In the genomic region with DNA sequence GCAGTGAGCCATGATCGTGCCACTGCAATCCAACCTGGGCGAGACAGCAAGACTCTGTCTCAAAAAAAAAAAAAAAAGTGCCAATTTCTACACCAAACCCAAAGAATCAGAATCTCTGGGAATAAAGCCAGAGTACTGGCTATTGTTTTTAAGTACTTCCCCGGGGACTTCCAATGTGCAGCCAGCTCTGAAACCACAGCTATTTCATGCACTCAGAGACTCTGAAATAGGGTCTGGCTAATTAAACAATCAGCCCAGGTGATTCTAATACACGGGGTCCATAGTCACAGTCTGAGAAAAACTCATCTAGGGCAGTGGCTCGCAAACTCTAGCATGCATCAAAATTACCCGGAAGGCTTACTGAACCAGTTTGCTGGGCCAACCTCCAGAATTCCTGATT, we compare ENCODE assay signal across 16 cellular contexts. TPM values are rescaled to one million over a fixed set of nuclear protein-coding genes. Genes with fewer than 3 reads are reported as not detected.
A peak's percentile ranks its signal among the peaks of the same experiment; 100 is the strongest.
DNase-seq lines count a peak whose midpoint lies in the region; ATAC-seq and TF ChIP-seq lines count a peak whose summit lies in the region.
"Had no signal": no experiment of that assay in that cellular context is flagged by ENCODE, and none has a peak within 500 bp of the region (broad histone marks: within the 10 kb centered on the region; RNA-seq: fewer than 3 reads in every experiment).

No MANE protein-coding gene starts in this region.

- H3K9me3 ChIP-seq in thyroid gland, result no peaks in the 10 kb centered on the region
- H3K9me3 ChIP-seq: esophagus muscularis mucosa had no signal

- H3K27ac ChIP-seq in thyroid gland, result no peak overlapping the region
- H3K27ac ChIP-seq in dorsolateral prefrontal cortex, result no peak overlapping the region
- H3K27ac ChIP-seq: esophagus muscularis mucosa, VCaP had no signal

- TF ChIP-seq CTCF in thyroid gland (IDR thresholded peaks at IDR 0.05) (no peak), dorsolateral prefrontal cortex (IDR thresholded peaks at IDR 0.05 in 54 of 56, conservative IDR thresholded peaks at IDR 0.05 in 2 of 56; ENCODE audit: low read depth in 1 of 56, partially characterized antibody in 56 of 56) (no peak)

- peaks cover 0 to 15% of the 10 kb centered on the region in 2 donors for H3K4me1 ChIP-seq in thyroid gland

- intact Hi-C loops in thyroid gland (cut with DNase I) (no loop called here), dorsolateral prefrontal cortex (cut with DNase I) (loop anchor here in 1 of 2 donors (10.0 kb wide), 1 partner anchor 500 kb away; no protein-coding TSS in a partner anchor)

- H3K4me3 ChIP-seq in thyroid gland (replicated peaks in 1 of 3) (no peak overlapping the region), dorsolateral prefrontal cortex (no peak overlapping the region)
- H3K4me3 ChIP-seq: esophagus muscularis mucosa, K562 had no signal

- WGBS in thyroid gland, 2 donors, result 17 to 32% methylated on average over 6 of the region's 6 CpGs

- H3K27me3 ChIP-seq in thyroid gland (no peaks in the 10 kb centered on the region), dorsolateral prefrontal cortex (peaks cover 0 to 6% (median 0%) of the 10 kb centered on the region in 45 donors)
- H3K27me3 ChIP-seq: esophagus muscularis mucosa had no signal

- no peak for TF ChIP-seq POLR2A in thyroid gland (IDR thresholded peaks at IDR 0.05)

- DNase-seq in NCI-H2196 treated with DMSO at 0.1 percent for 48 hours (lab: John Stamatoyannopoulos, UW; ENCODE audit: unreplicated experiment) (peak; percentile 33), fibroblast of peridontal ligament (ENCODE audit: extremely low read depth) (peak; percentile 95), thyroid gland (peak; percentile 24 to 38), dorsolateral prefrontal cortex (no peak)
- no peak for DNase-seq in stimulated activated CD4-positive, alpha-beta T cell treated with anti-CD3 and anti-CD28 coated beads, Interleukin-15, amount 100 ng/mL, for 24 hours
- no peak for DNase-seq in activated CD4-positive, alpha-beta T cell treated with anti-CD3 and anti-CD28 coated beads for 48 hours
- DNase-seq: activated T-cell treated with anti-CD3 and anti-CD28 coated beads, Interleukin-2, amount 50 U/mL, for 4 hours; kidney; NCI-H510A treated with DMSO at 0.1 percent for 48 hours; SHP77 treated with DMSO at 0.1 percent for 48 hours had no signal

- peak; percentile 69 for ATAC-seq in GM18868 (IDR thresholded peaks at IDR 0.05; ENCODE audit: unreplicated experiment)
- ATAC-seq: activated T-cell treated with anti-CD3 and anti-CD28 coated beads, Interleukin-2, amount 50 U/mL, for 4 hours; K562; stimulated activated memory B cell treated with anti-CD40 and anti-IgM and Interleukin-4, amounts not matched to agents 10 μg/mL and 1 μg/mL and 100 μg/mL, for 72 hours had no signal

- no peaks in the 10 kb centered on the region for H3K36me3 ChIP-seq in thyroid gland
- H3K36me3 ChIP-seq: esophagus muscularis mucosa had no signal

RNA-seq across cellular contexts. Expression of gene SIX6, which starts 56.3 kb away (rescaled TPM):
- total RNA-seq in thyroid gland, result not detected
- total RNA-seq in dorsolateral prefrontal cortex, result under 1 TPM in 1 of 120 experiments, not detected in 119; 0.27 TPM
- total RNA-seq: activated T-cell treated with anti-CD3 and anti-CD28 coated beads, Interleukin-2, amount 50 U/mL, for 4 hours; esophagus muscularis mucosa; K562; kidney; neural crest cell had no signal

Comparison
In these comparisons a context has a peak if more than half of its experiments do, and no peak if none do; other contexts are left out.
1. DNase-seq: peak in NCI-H2196 treated with DMSO at 0.1 percent for 48 hours (single experiment), fibroblast of peridontal ligament (single experiment) and thyroid gland (2 of 2); none in stimulated activated CD4-positive, alpha-beta T cell treated with anti-CD3 and anti-CD28 coated beads, Interleukin-15, amount 100 ng/mL, for 24 hours (single experiment), activated CD4-positive, alpha-beta T cell treated with anti-CD3 and anti-CD28 coated beads for 48 hours (single experiment) and dorsolateral prefrontal cortex (0 of 10).